27 cellular contexts compared by ENCODE assay signal in the genomic region with DNA sequence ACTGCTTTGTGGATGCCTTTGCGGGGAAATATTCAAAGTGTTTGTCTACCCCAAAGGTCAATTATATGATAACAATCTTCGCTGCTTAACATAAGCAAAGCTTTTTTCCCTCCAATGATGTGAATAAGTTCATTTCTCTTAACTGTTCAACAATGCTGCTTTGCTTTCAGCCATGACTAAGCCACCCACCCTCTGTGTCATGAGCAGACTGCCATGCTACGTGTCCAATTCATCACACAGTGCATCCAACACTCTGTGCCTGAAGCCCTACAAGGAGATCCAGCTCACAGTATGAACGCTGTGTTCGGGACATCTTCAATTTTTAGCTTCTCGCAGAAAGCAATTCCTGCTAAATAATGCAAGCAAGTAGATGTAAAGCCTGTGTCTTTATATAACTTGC. TPM values are rescaled to one million over a fixed set of nuclear protein-coding genes. Genes with fewer than 3 reads are reported as not detected.
DNase-seq lines count a peak whose midpoint lies in the region; ATAC-seq and TF ChIP-seq lines count a peak whose summit lies in the region.
"Had no signal": no experiment of that assay in that cellular context is flagged by ENCODE, and none has a peak within 500 bp of the region (broad histone marks: within the 10 kb centered on the region; RNA-seq: fewer than 3 reads in every experiment).

No MANE protein-coding gene starts in this region.

- peak; percentile 5 for DNase-seq in AG09309 (ENCODE audit: low read depth)
- peak; percentile 59 for DNase-seq in LHCN-M2 (ENCODE audit: low read depth)
- DNase-seq in dorsolateral prefrontal cortex, result peak in 7 of 10 donors; percentile 47 to 88 (median 60)
- peak; percentile 24 for DNase-seq in non-pigmented ciliary epithelial cell (ENCODE audit: low read depth)
- no peak for DNase-seq in amniotic stem cell (lab: John Stamatoyannopoulos, UW)
- no peak for DNase-seq in DMS53 (lab: John Stamatoyannopoulos, UW)
- no peak for DNase-seq in activated CD4-positive, alpha-beta memory T cell treated with anti-CD3 and anti-CD28 coated beads for 36 hours
- DNase-seq: activated CD4-positive, CD25-positive, alpha-beta regulatory T cell; activated naive CD8-positive, alpha-beta T cell treated with anti-CD3 and anti-CD28 coated beads, Interleukin-2, amount 10 ng/mL, durations not matched to agents 7 days and 5 days; CD4-positive, alpha-beta memory T cell; DMS79; H9; left cardiac atrium; NCI-H1105; NCI-H2081 treated with DMSO at 0.1 percent for 48 hours; NCI-H510A treated with DMSO at 0.1 percent for 48 hours; SHP77 treated with DMSO at 0.1 percent for 48 hours; stimulated activated CD4-positive, alpha-beta T cell treated with anti-CD3 and anti-CD28 coated beads, Interleukin-12 subunit alpha, Interleukin-12 subunit beta, amount 100 ng/mL, for 4 hours; thyroid gland had no signal

- H3K36me3 Mint-ChIP-seq in activated CD4-positive, alpha-beta memory T cell treated with anti-CD3 and anti-CD28 coated beads for 36 hours, result no peaks in the 10 kb centered on the region
- H3K36me3 Mint-ChIP-seq: activated naive CD8-positive, alpha-beta T cell treated with anti-CD3 and anti-CD28 coated beads, Interleukin-2, amount 10 ng/mL, durations not matched to agents 7 days and 5 days; CD4-positive, alpha-beta memory T cell; mesothelial cell of epicardium had no signal

- TF ChIP-seq CTCF in AG09309 (IDR thresholded peaks at IDR 0.05; ENCODE audit: control insufficient read depth, insufficient read depth, low read depth, low read length, missing control alignments), result no peak
- TF ChIP-seq CTCF in dorsolateral prefrontal cortex (IDR thresholded peaks at IDR 0.05 in 54 of 56, conservative IDR thresholded peaks at IDR 0.05 in 2 of 56; ENCODE audit: low read depth in 1 of 56, partially characterized antibody in 56 of 56), result no peak

- POLR2A ChIA-PET in activated CD4-positive, alpha-beta memory T cell treated with anti-CD3 and anti-CD28 coated beads for 36 hours (lab: Charles Lee), result no interaction called here

- H3K4me3 ChIP-seq in AG09309 (ENCODE audit: control insufficient read depth, low read depth, low read length) (no peak overlapping the region), dorsolateral prefrontal cortex (no peak overlapping the region)
- H3K4me3 ChIP-seq: thyroid gland had no signal

- CTCF ChIA-PET in activated CD4-positive, alpha-beta memory T cell treated with anti-CD3 and anti-CD28 coated beads for 36 hours (lab: Charles Lee), result interaction anchor here (1.0 to 4.3 kb wide), 27 partner anchors 8 to 913 kb away, joined by 3 to 402 read pairs (median 5); a partner anchor contains a TSS

- H3K4me1 Mint-ChIP-seq in activated CD4-positive, alpha-beta memory T cell treated with anti-CD3 and anti-CD28 coated beads for 36 hours (ENCODE audit: low read depth), result no peaks in the 10 kb centered on the region
- H3K4me1 Mint-ChIP-seq: activated naive CD8-positive, alpha-beta T cell treated with anti-CD3 and anti-CD28 coated beads, Interleukin-2, amount 10 ng/mL, durations not matched to agents 7 days and 5 days; central memory CD8-positive, alpha-beta T cell; H9; mesothelial cell of epicardium; neural crest cell had no signal

- intact Hi-C loops in dorsolateral prefrontal cortex (cut with DNase I), result loop anchor here (2.0 to 5.0 kb wide), 2 partner anchors 361 to 364 kb away; a partner anchor contains a TSS
- intact Hi-C loops in activated CD4-positive, alpha-beta memory T cell treated with anti-CD3 and anti-CD28 coated beads for 36 hours (cut with micrococcal nuclease), result loop anchor here (5.0 to 10.0 kb wide), 5 partner anchors 364 to 891 kb away; no protein-coding TSS in a partner anchor

- peaks cover 3% of the 10 kb centered on the region for H3K27me3 Mint-ChIP-seq in activated CD4-positive, alpha-beta memory T cell treated with anti-CD3 and anti-CD28 coated beads for 36 hours

- no peaks in the 10 kb centered on the region for H3K9me3 Mint-ChIP-seq in activated CD4-positive, alpha-beta memory T cell treated with anti-CD3 and anti-CD28 coated beads for 36 hours
- H3K9me3 Mint-ChIP-seq: activated naive CD8-positive, alpha-beta T cell treated with anti-CD3 and anti-CD28 coated beads, Interleukin-2, amount 10 ng/mL, durations not matched to agents 7 days and 5 days; central memory CD8-positive, alpha-beta T cell had no signal

- no peak overlapping the region for H3K27ac Mint-ChIP-seq in activated CD4-positive, alpha-beta memory T cell treated with anti-CD3 and anti-CD28 coated beads for 36 hours
- H3K27ac Mint-ChIP-seq: activated naive CD8-positive, alpha-beta T cell treated with anti-CD3 and anti-CD28 coated beads, Interleukin-2, amount 10 ng/mL, durations not matched to agents 7 days and 5 days; CD4-positive, alpha-beta memory T cell; H9; mesothelial cell of epicardium had no signal

- H3K27ac ChIP-seq in dorsolateral prefrontal cortex, result peak overlapping the region in 50 of 59 donors; percentile 2 to 86 (median 64)
- H3K27ac ChIP-seq: thyroid gland had no signal

- no peak overlapping the region for H3K4me3 Mint-ChIP-seq in activated CD4-positive, alpha-beta memory T cell treated with anti-CD3 and anti-CD28 coated beads for 36 hours
- H3K4me3 Mint-ChIP-seq: activated naive CD8-positive, alpha-beta T cell treated with anti-CD3 and anti-CD28 coated beads, Interleukin-2, amount 10 ng/mL, durations not matched to agents 7 days and 5 days; CD4-positive, alpha-beta memory T cell; central memory CD8-positive, alpha-beta T cell; H9; mesothelial cell of epicardium; neural crest cell had no signal

- H3K27me3 ChIP-seq in dorsolateral prefrontal cortex, result no peaks in the 10 kb centered on the region
- H3K27me3 ChIP-seq: thyroid gland had no signal

- no peak for ATAC-seq in HG03457 (IDR thresholded peaks at IDR 0.05; ENCODE audit: unreplicated experiment)
- ATAC-seq: left cardiac atrium had no signal

RNA-seq across cellular contexts. Expression of a gene that starts 5.7 kb away (rescaled TPM):
- total RNA-seq in LHCN-M2 (2014; rRNA removed), result not detected in 2 replicates
- polyA plus RNA-seq in LHCN-M2 (2012), result not detected
- not detected for total RNA-seq in dorsolateral prefrontal cortex
- total RNA-seq in activated CD4-positive, alpha-beta memory T cell treated with anti-CD3 and anti-CD28 coated beads for 36 hours, result not detected
- total RNA-seq: A673; activated CD8-positive, alpha-beta memory T cell treated with anti-CD3 and anti-CD28 coated beads for 36 hours; activated naive CD8-positive, alpha-beta T cell treated with anti-CD3 and anti-CD28 coated beads, Interleukin-2, amount 10 ng/mL, durations not matched to agents 7 days and 5 days; CD4-positive, alpha-beta memory T cell; frontal cortex; H9; left cardiac atrium; mesothelial cell of epicardium; neural crest cell; T-helper 2 cell treated with Interferon-gamma antibody and Interleukin-4, amounts not matched to agents 100 ng/mL and 5 ng/mL, for 36 hours; thyroid gland had no signal
- polyA plus RNA-seq: CD4-positive, alpha-beta memory T cell had no signal

RNA-seq across cellular contexts. Expression of a gene that starts 32.9 kb away (rescaled TPM):
- total RNA-seq in LHCN-M2 (2014; rRNA removed) (not detected in 2 replicates), dorsolateral prefrontal cortex (not detected)
- not detected for polyA plus RNA-seq in LHCN-M2 (2012)
- not detected for total RNA-seq in activated CD4-positive, alpha-beta memory T cell treated with anti-CD3 and anti-CD28 coated beads for 36 hours
- total RNA-seq: A673; activated CD8-positive, alpha-beta memory T cell treated with anti-CD3 and anti-CD28 coated beads for 36 hours; activated naive CD8-positive, alpha-beta T cell treated with anti-CD3 and anti-CD28 coated beads, Interleukin-2, amount 10 ng/mL, durations not matched to agents 7 days and 5 days; CD4-positive, alpha-beta memory T cell; frontal cortex; H9; left cardiac atrium; mesothelial cell of epicardium; neural crest cell; T-helper 2 cell treated with Interferon-gamma antibody and Interleukin-4, amounts not matched to agents 100 ng/mL and 5 ng/mL, for 36 hours; thyroid gland had no signal
- polyA plus RNA-seq: CD4-positive, alpha-beta memory T cell had no signal

RNA-seq across cellular contexts. Expression of a gene that starts 47.1 kb away (rescaled TPM):
- 233 and 262 TPM in 2 replicates for total RNA-seq in LHCN-M2 (2014; rRNA removed)
- polyA plus RNA-seq in LHCN-M2 (2012), result 229 TPM
- total RNA-seq in dorsolateral prefrontal cortex, result 100 to 1,000 TPM in 10 of 120 experiments, 10 to 100 TPM in 110; 60.1 to 106 (median 86.5) TPM
- total RNA-seq in activated CD4-positive, alpha-beta memory T cell treated with anti-CD3 and anti-CD28 coated beads for 36 hours, result 100 to 1,000 TPM; 218 to 224 TPM

Comparison
In these comparisons a context has a peak if more than half of its experiments do, and no peak if none do; other contexts are left out.
1. DNase-seq: peak in AG09309 (single experiment), LHCN-M2 (single experiment), dorsolateral prefrontal cortex (7 of 10) and non-pigmented ciliary epithelial cell (single experiment); none in amniotic stem cell (single experiment), DMS53 (single experiment) and activated CD4-positive, alpha-beta memory T cell treated with anti-CD3 and anti-CD28 coated beads for 36 hours (single experiment).